22 cellular contexts compared by ENCODE assay signal in the genomic region with DNA sequence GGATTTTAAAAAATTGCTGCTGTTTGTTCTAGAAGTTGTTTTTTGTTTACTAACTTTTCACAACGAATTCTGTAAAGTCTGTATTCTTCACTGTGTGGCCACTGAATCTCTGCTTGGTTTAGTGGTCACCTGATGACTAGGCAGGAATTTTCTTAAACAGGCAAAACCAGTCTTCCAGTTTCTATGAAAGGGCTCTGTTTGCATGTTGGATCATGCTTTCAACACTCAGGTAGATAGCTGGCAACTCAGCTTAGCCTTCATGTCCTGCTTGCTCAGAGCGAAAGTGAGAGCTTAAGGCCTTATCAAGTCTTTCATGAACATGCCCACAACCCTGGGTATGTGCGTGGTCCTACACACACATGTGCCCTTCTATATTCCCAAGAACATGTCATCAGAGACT. TPM values are rescaled to one million over a fixed set of nuclear protein-coding genes. Genes with fewer than 3 reads are reported as not detected.
DNase-seq lines count a peak whose midpoint lies in the region; ATAC-seq and TF ChIP-seq lines count a peak whose summit lies in the region.
"Had no signal": no experiment of that assay in that cellular context is flagged by ENCODE, and none has a peak within 500 bp of the region (broad histone marks: within the 10 kb centered on the region; RNA-seq: fewer than 3 reads in every experiment).

No MANE protein-coding gene starts in this region.

- DNase-seq in RPMI8226 (peak; percentile 6), smooth muscle cell (lab: John Stamatoyannopoulos, UW; ENCODE audit: unreplicated experiment) (no peak), vagina (ENCODE audit: extremely low spot score in 2 of 2) (no peak), osteocyte (ENCODE audit: extremely low spot score, unreplicated experiment) (no peak)
- DNase-seq: ACHN, AML-193, DMS79 treated with DMSO at 0.1 percent for 48 hours, KG1, NCI-H1092, NCI-H1694, NCI-H2107, NCI-H226, NCI-H524 treated with DMSO at 0.1 percent for 48 hours, SK-N-SH, T-cell had no signal

- TF ChIP-seq POLR2A in vagina (IDR thresholded peaks at IDR 0.05) = no peak

- no peak overlapping the region for H2AFZ ChIP-seq in smooth muscle cell (ENCODE audit: low read depth)

- H3K4me3 ChIP-seq in smooth muscle cell (no peak overlapping the region), vagina (no peak overlapping the region)
- H3K4me3 ChIP-seq: GM12878 had no signal

- ATAC-seq in HG03442 (IDR thresholded peaks at IDR 0.05; ENCODE audit: unreplicated experiment) (peak; percentile 74), esophagus mucosa (peak; percentile 98), HG02610 (IDR thresholded peaks at IDR 0.05; ENCODE audit: unreplicated experiment) (no peak)
- ATAC-seq: GM12878, HepG2, T-cell had no signal

- H3K36me3 ChIP-seq in smooth muscle cell (ENCODE audit: low read depth) = no peaks in the 10 kb centered on the region
- no peaks in the 10 kb centered on the region for H3K36me3 ChIP-seq in vagina

- no peaks in the 10 kb centered on the region for H4K20me1 ChIP-seq in smooth muscle cell (ENCODE audit: low read depth)

- H3K4me2 ChIP-seq in smooth muscle cell = peak overlapping the region; percentile 22
- H3K4me2 ChIP-seq: SK-N-SH had no signal

- WGBS in smooth muscle cell (ENCODE audit: low lambda C conversion rate) = 73% methylated on average over 3 of the region's 3 CpGs

- peaks cover 17% of the 10 kb centered on the region for H3F3A ChIP-seq in smooth muscle cell (ENCODE audit: low read depth)

- H3K4me3 Mint-ChIP-seq in osteocyte (ENCODE audit: unreplicated experiment) = no peak overlapping the region
- H3K4me3 Mint-ChIP-seq: T-cell had no signal

- H3K36me3 Mint-ChIP-seq in osteocyte (ENCODE audit: unreplicated experiment) = peaks cover 19% of the 10 kb centered on the region
- H3K36me3 Mint-ChIP-seq: T-cell had no signal

- H3K4me1 Mint-ChIP-seq in osteocyte (ENCODE audit: unreplicated experiment) = peaks cover 18% of the 10 kb centered on the region
- H3K4me1 Mint-ChIP-seq: T-cell had no signal

- no peaks in the 10 kb centered on the region for H3K27me3 Mint-ChIP-seq in osteocyte (ENCODE audit: unreplicated experiment)

- peak overlapping the region; percentile 75 for H3K9ac ChIP-seq in smooth muscle cell (ENCODE audit: low read depth)
- H3K9ac ChIP-seq: SK-N-SH had no signal

- H3K27me3 ChIP-seq in smooth muscle cell (ENCODE audit: low read depth) (no peaks in the 10 kb centered on the region), vagina (no peaks in the 10 kb centered on the region)

- peaks cover 3% of the 10 kb centered on the region for H3K4me1 ChIP-seq in smooth muscle cell (ENCODE audit: low read depth)
- H3K4me1 ChIP-seq in vagina = no peaks in the 10 kb centered on the region

- peak overlapping the region; percentile 93 for H3K27ac ChIP-seq in smooth muscle cell (ENCODE audit: low read depth)
- no peak overlapping the region for H3K27ac ChIP-seq in vagina

- no peaks in the 10 kb centered on the region for H3K79me2 ChIP-seq in smooth muscle cell (ENCODE audit: low read depth)

- H3K27ac Mint-ChIP-seq in osteocyte (ENCODE audit: unreplicated experiment) = no peak overlapping the region
- H3K27ac Mint-ChIP-seq: T-cell had no signal

- no peak for TF ChIP-seq CTCF in smooth muscle cell (IDR thresholded peaks at IDR 0.05; ENCODE audit: borderline replicate concordance, insufficient read depth, poor library complexity, severe bottlenecking)
- TF ChIP-seq CTCF in vagina (IDR thresholded peaks at IDR 0.05) = no peak
- TF ChIP-seq CTCF in osteocyte (IDR thresholded peaks at IDR 0.05) = no peak

- intact Hi-C loops in vagina (cut with DNase I) = no loop called here

- H3K9me3 ChIP-seq in smooth muscle cell (replicated peaks; ENCODE audit: low read depth) (peaks cover 13% of the 10 kb centered on the region), vagina (no peaks in the 10 kb centered on the region)

- peaks cover 29% of the 10 kb centered on the region for H3K9me3 Mint-ChIP-seq in osteocyte (ENCODE audit: unreplicated experiment)

RNA-seq across cellular contexts. Expression of a gene that starts 52.4 kb away (rescaled TPM):
- total RNA-seq in esophagus mucosa (0.32 TPM), smooth muscle cell (not detected in 2 replicates), vagina (not detected), osteocyte (1.1 and 1.8 TPM in 2 replicates)
- 0.27 TPM in 1 of 2 replicates, not detected in the other for polyA plus RNA-seq in smooth muscle cell
- total RNA-seq: G401, GM12878, H1, HepG2, T-cell had no signal
- polyA plus RNA-seq: GM12878, H1, HepG2 had no signal
